Comparison of ENCODE assay signal across 23 cellular contexts in the genomic region with DNA sequence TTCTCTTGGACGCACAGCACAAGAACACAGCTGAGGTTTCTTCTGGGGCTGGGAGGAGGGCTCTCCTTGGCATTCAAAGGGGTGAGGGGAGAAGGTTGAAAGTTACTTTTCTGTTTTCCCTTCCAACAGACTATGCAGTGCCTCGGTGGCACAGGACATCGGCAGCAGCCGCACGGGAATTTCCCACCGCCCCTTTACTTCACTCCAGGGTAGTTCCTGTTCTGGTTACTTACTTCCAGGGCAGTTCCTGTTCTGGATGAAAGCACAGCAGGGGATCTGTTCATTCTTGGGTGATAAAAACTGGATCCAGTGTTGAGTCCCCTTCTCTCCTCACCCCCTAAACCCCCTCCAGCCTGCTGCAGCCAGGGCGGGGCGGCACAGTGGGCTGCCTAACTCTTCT. TPM values are rescaled to one million over a fixed set of nuclear protein-coding genes. Genes with fewer than 3 reads are reported as not detected.
DNase-seq lines count a peak whose midpoint lies in the region; ATAC-seq and TF ChIP-seq lines count a peak whose summit lies in the region.
"Had no signal": no experiment of that assay in that cellular context is flagged by ENCODE, and none has a peak within 500 bp of the region (broad histone marks: within the 10 kb centered on the region; RNA-seq: fewer than 3 reads in every experiment).

No MANE protein-coding gene starts in this region.

- H3K27ac Mint-ChIP-seq in chondrocyte (ENCODE audit: unreplicated experiment) (no peak overlapping the region), neural progenitor cell (peak overlapping the region; percentile 21), type B pancreatic cell (peak overlapping the region; percentile 22), MCF 10A (ENCODE audit: low read depth, unreplicated experiment) (no peak overlapping the region)
- H3K27ac Mint-ChIP-seq: CD4-positive, alpha-beta memory T cell; GM23338; H9 had no signal

- H3K4me1 Mint-ChIP-seq in chondrocyte (ENCODE audit: low read depth) (peaks cover 6% of the 10 kb centered on the region), neural progenitor cell (peaks cover 73% of the 10 kb centered on the region), type B pancreatic cell (ENCODE audit: unreplicated experiment) (peaks cover 45% of the 10 kb centered on the region), MCF 10A (ENCODE audit: insufficient read depth, unreplicated experiment) (peaks cover 4% of the 10 kb centered on the region)

- no peaks in the 10 kb centered on the region for H3K9me3 Mint-ChIP-seq in chondrocyte (ENCODE audit: low read depth)
- no peaks in the 10 kb centered on the region for H3K9me3 Mint-ChIP-seq in neural progenitor cell
- H3K9me3 Mint-ChIP-seq in type B pancreatic cell: no peaks in the 10 kb centered on the region
- H3K9me3 Mint-ChIP-seq in MCF 10A (ENCODE audit: unreplicated experiment): no peaks in the 10 kb centered on the region
- H3K9me3 Mint-ChIP-seq: CD4-positive, alpha-beta memory T cell; GM23338; H9 had no signal

- H4K20me1 ChIP-seq in neural progenitor cell (ENCODE audit: low read depth): no peaks in the 10 kb centered on the region
- H4K20me1 ChIP-seq: BLaER1 treated with 17β-estradiol and CSF1 and Interleukin-3, amounts not matched to agents 10 nM and 100 nM had no signal

- H3K27me3 Mint-ChIP-seq in chondrocyte (ENCODE audit: low read depth): peaks cover 19% of the 10 kb centered on the region
- peaks cover 16% of the 10 kb centered on the region for H3K27me3 Mint-ChIP-seq in neural progenitor cell (ENCODE audit: insufficient read depth, low read depth)
- no peaks in the 10 kb centered on the region for H3K27me3 Mint-ChIP-seq in type B pancreatic cell
- peaks cover 23% of the 10 kb centered on the region for H3K27me3 Mint-ChIP-seq in MCF 10A (ENCODE audit: insufficient read depth, unreplicated experiment)

- H3K27me3 ChIP-seq in neural progenitor cell: no peaks in the 10 kb centered on the region
- H3K27me3 ChIP-seq: BLaER1 treated with 17β-estradiol and CSF1 and Interleukin-3, amounts not matched to agents 10 nM and 100 nM had no signal

- H3K79me2 ChIP-seq in neural progenitor cell (ENCODE audit: low read depth): no peaks in the 10 kb centered on the region

- no peak overlapping the region for H3K9ac ChIP-seq in neural progenitor cell
- H3K9ac ChIP-seq: BLaER1 treated with 17β-estradiol and CSF1 and Interleukin-3, amounts not matched to agents 10 nM and 100 nM had no signal

- H3K4me3 Mint-ChIP-seq in chondrocyte (ENCODE audit: unreplicated experiment) (no peak overlapping the region), neural progenitor cell (no peak overlapping the region), type B pancreatic cell (no peak overlapping the region), MCF 10A (ENCODE audit: unreplicated experiment) (no peak overlapping the region)
- H3K4me3 Mint-ChIP-seq: CD4-positive, alpha-beta memory T cell; GM23338; H9 had no signal

- intact Hi-C loops in MCF 10A (cut with micrococcal nuclease): no loop called here

- CTCF ChIA-PET in MCF 10A (lab: Yijun Ruan, JAX): interaction anchor here (0.6 kb wide), 1 partner anchor 184 kb away, joined by 3 read pairs; no protein-coding TSS in a partner anchor

- no peak for TF ChIP-seq CTCF in chondrocyte (IDR thresholded peaks at IDR 0.05)
- no peak for TF ChIP-seq CTCF in neural progenitor cell (IDR thresholded peaks at IDR 0.05)
- no peak for TF ChIP-seq CTCF in type B pancreatic cell (conservative IDR thresholded peaks at IDR 0.05)
- no peak for TF ChIP-seq CTCF in MCF 10A (IDR thresholded peaks at IDR 0.05; ENCODE audit: unreplicated experiment)

- H3K36me3 Mint-ChIP-seq in chondrocyte (ENCODE audit: low read depth) (no peaks in the 10 kb centered on the region), neural progenitor cell (no peaks in the 10 kb centered on the region), type B pancreatic cell (no peaks in the 10 kb centered on the region), MCF 10A (ENCODE audit: insufficient read depth, unreplicated experiment) (no peaks in the 10 kb centered on the region)
- H3K36me3 Mint-ChIP-seq: CD4-positive, alpha-beta memory T cell had no signal

- H3K27ac ChIP-seq in KOPT-K1 (ENCODE audit: low read depth, low read length, poor library complexity, severe bottlenecking) (peak overlapping the region; percentile 77), neural progenitor cell (no peak overlapping the region)
- H3K27ac ChIP-seq: BLaER1 treated with 17β-estradiol and CSF1 and Interleukin-3, amounts not matched to agents 10 nM and 100 nM; SJCRH30 had no signal

- H3K4me2 ChIP-seq in neural progenitor cell: no peak overlapping the region
- H3K4me2 ChIP-seq: BLaER1 treated with 17β-estradiol and CSF1 and Interleukin-3, amounts not matched to agents 10 nM and 100 nM; GM23338 had no signal

- H3F3A ChIP-seq in neural progenitor cell (ENCODE audit: low read depth): no peaks in the 10 kb centered on the region

- POLR2A ChIA-PET in MCF 10A (lab: Yijun Ruan, JAX): no interaction called here

- no peak for ATAC-seq in GM21717 (IDR thresholded peaks at IDR 0.05; ENCODE audit: unreplicated experiment)
- ATAC-seq: PC-3, Right ventricle myocardium inferior had no signal

- DNase-seq in chondrocyte (ENCODE audit: low spot score): peak; percentile 24
- DNase-seq in neural progenitor cell (ENCODE audit: low spot score): no peak
- DNase-seq in type B pancreatic cell (ENCODE audit: extremely low spot score, unreplicated experiment): no peak
- DNase-seq in RKO (ENCODE audit: low spot score): no peak
- DNase-seq in MCF 10A (ENCODE audit: unreplicated experiment): no peak
- DNase-seq: AML-193; CD4-positive, alpha-beta memory T cell; COR-L47; H9; KBM-7; MM.1S; NCI-H2029; NCI-H446; NCI-H524 treated with DMSO at 0.1 percent for 48 hours; NCI-H774; PC-3; SJCRH30 had no signal

- no peaks in the 10 kb centered on the region for H3K4me1 ChIP-seq in neural progenitor cell
- H3K4me1 ChIP-seq: SJCRH30 had no signal

- H3K9me3 ChIP-seq in KOPT-K1 (ENCODE audit: insufficient read depth, low read length, poor library complexity, severe bottlenecking) (no peaks in the 10 kb centered on the region), neural progenitor cell (ENCODE audit: low read depth) (no peaks in the 10 kb centered on the region)
- H3K9me3 ChIP-seq: BLaER1 treated with 17β-estradiol and CSF1 and Interleukin-3, amounts not matched to agents 10 nM and 100 nM; SJCRH30 had no signal

- H3K4me3 ChIP-seq in neural progenitor cell: no peak overlapping the region
- H3K4me3 ChIP-seq: BLaER1 treated with 17β-estradiol and CSF1 and Interleukin-3, amounts not matched to agents 10 nM and 100 nM; GM23338; SJCRH30 had no signal

- H2AFZ ChIP-seq in neural progenitor cell (replicated peaks): no peak overlapping the region
- H2AFZ ChIP-seq: GM23338 had no signal

- BruUV-seq in MCF 10A (replicated peaks; lab: Mats Ljungman, UMichigan): no TSS peak

- no peaks in the 10 kb centered on the region for H3K36me3 ChIP-seq in KOPT-K1 (ENCODE audit: insufficient read depth, low read length)
- H3K36me3 ChIP-seq in neural progenitor cell: no peaks in the 10 kb centered on the region
- H3K36me3 ChIP-seq: BLaER1 treated with 17β-estradiol and CSF1 and Interleukin-3, amounts not matched to agents 10 nM and 100 nM; SJCRH30 had no signal

RNA-seq across cellular contexts. Expression of gene MAL, which starts 18.8 kb away (rescaled TPM):
- total RNA-seq in chondrocyte (not detected in 3 replicates), neural progenitor cell (ENCODE audit: low replicate concordance) (not detected in 2 replicates), type B pancreatic cell (ENCODE audit: low replicate concordance) (205 and 250 TPM in 2 replicates), MCF 10A (2022) (not detected in 2 replicates)
- total RNA-seq: H9, RPMI7951, SJCRH30 had no signal

Comparison
In these comparisons a context has a peak if more than half of its experiments do, and no peak if none do; other contexts are left out.
1. H3K27ac Mint-ChIP-seq: peak in neural progenitor cell (single experiment) and type B pancreatic cell (single experiment); none in chondrocyte (single experiment) and MCF 10A (single experiment).
2. RNA of gene MAL, which starts 18.8 kb away (total RNA-seq): 205 to 250 TPM in type B pancreatic cell; not detected in chondrocyte, not detected in neural progenitor cell and not detected in MCF 10A; every median in the first group is over 100 times any median in the second.